ENCODE assay signal across 1 cellular context in genomic region chr3:128914966-128915645, GRCh38.
TF ChIP-seq lines count a peak whose summit lies in the region.

No MANE protein-coding gene starts in this region.

TF ChIP-seq in liver, 16 proteins besides CTCF, POLR2A, EP300 and RAD21 (continued from another document):
- TF ChIP-seq REST (IDR thresholded peaks at IDR 0.05) = no peak
